21 cellular contexts compared by ENCODE assay signal in genomic region chr17:69702078-69702477, GRCh38.
"Had no signal": no experiment of that assay in that cellular context is flagged by ENCODE, and none has a peak within 500 bp of the region (broad histone marks: within the 10 kb centered on the region; RNA-seq: fewer than 3 reads in every experiment).

No MANE protein-coding gene starts in this region.

- H3K4me1 ChIP-seq: right atrium auricular region, right lobe of liver, tibial nerve, uterus had no signal

- H3K4me3 ChIP-seq: left ventricle myocardium inferior, lung, mucosa of descending colon, ovary, right atrium auricular region, right lobe of liver, smooth muscle cell, tibial nerve, uterus had no signal

- ATAC-seq: mucosa of descending colon; naive thymus-derived CD4-positive, alpha-beta T cell; natural killer cell treated with Interleukin-12 subunit alpha and Interleukin-12 subunit beta and Interleukin-15 and Interleukin-18, amount 100 ng/mL, for 72 hours; right lobe of liver; stimulated activated memory B cell treated with anti-CD40 and anti-IgM and Interleukin-4, amounts not matched to agents 10 μg/mL and 1 μg/mL and 100 μg/mL, for 72 hours; stimulated activated naive CD8-positive, alpha-beta T cell treated with anti-CD3 and anti-CD28 coated beads, Interleukin-15, amount 100 ng/mL, for 72 hours had no signal

- DNase-seq: islet precursor cell; left ventricle myocardium inferior; midbrain; mucosa of descending colon; naive thymus-derived CD4-positive, alpha-beta T cell; ovary; right lobe of liver; stimulated activated CD4-positive, alpha-beta T cell treated with anti-CD3 and anti-CD28 coated beads, Interleukin-1b, Interleukin-23, amount 100 ng/mL, for 48 hours; stimulated activated CD4-positive, alpha-beta T cell treated with anti-CD3 and anti-CD28 coated beads, Interleukin-2, amount 100 ng/mL, for 48 hours; stimulated activated CD4-positive, alpha-beta T cell treated with anti-CD3 and anti-CD28 coated beads, Interleukin-4, amount 100 ng/mL, for 4 hours; stimulated activated CD8-positive, alpha-beta memory T cell treated with anti-CD3 and anti-CD28 coated beads, Interleukin-4, amount 100 ng/mL, for 48 hours; stimulated activated naive CD4-positive, alpha-beta T cell treated with Interleukin-2 at 50 U/mL for 16 hours; stimulated activated naive CD8-positive, alpha-beta T cell treated with anti-CD3 and anti-CD28 coated beads, Interleukin-15, amount 100 ng/mL, for 72 hours; substantia nigra; uterus had no signal

- H3K9me3 ChIP-seq: right lobe of liver, uterus had no signal

- H3K27me3 ChIP-seq: ovary, right atrium auricular region, right lobe of liver, tibial nerve, uterus had no signal

- H3K27ac ChIP-seq: left ventricle myocardium inferior, ovary, right atrium auricular region, right lobe of liver, tibial nerve, uterus had no signal

- H3K36me3 ChIP-seq: left ventricle myocardium inferior, ovary, right atrium auricular region, right lobe of liver, tibial nerve, uterus had no signal
